15 cellular contexts compared by ENCODE assay signal in genomic region chr17:13843862-13844640, GRCh38.
A peak's percentile ranks its signal among the peaks of the same experiment; 100 is the strongest.
DNase-seq lines count a peak whose midpoint lies in the region; ATAC-seq and TF ChIP-seq lines count a peak whose summit lies in the region.
"Had no signal": no experiment of that assay in that cellular context is flagged by ENCODE, and none has a peak within 500 bp of the region (broad histone marks: within the 10 kb centered on the region; RNA-seq: fewer than 3 reads in every experiment).

No MANE protein-coding gene starts in this region.

- H3K9me3 Mint-ChIP-seq in endothelial cell (ENCODE audit: unreplicated experiment): no peaks in the 10 kb centered on the region
- peaks cover 12% of the 10 kb centered on the region for H3K9me3 Mint-ChIP-seq in neural crest cell

- no peak overlapping the region for H3K4me3 ChIP-seq in HEK293 (ENCODE audit: low read depth, low read length)
- H3K4me3 ChIP-seq: A549 had no signal

- ATAC-seq in HG03354 (IDR thresholded peaks at IDR 0.05; ENCODE audit: poor library complexity, severe bottlenecking, unreplicated experiment): no peak
- no peak for ATAC-seq in HG03439 (IDR thresholded peaks at IDR 0.05; ENCODE audit: unreplicated experiment)
- ATAC-seq: A549 had no signal

- no peak overlapping the region for H3K4me3 Mint-ChIP-seq in endothelial cell (ENCODE audit: unreplicated experiment)
- H3K4me3 Mint-ChIP-seq in neural crest cell: no peak overlapping the region
- H3K4me3 Mint-ChIP-seq: CD8-positive, alpha-beta memory T cell had no signal

- H3K27ac Mint-ChIP-seq in endothelial cell (ENCODE audit: unreplicated experiment) (peak overlapping the region; percentile 37), neural crest cell (ENCODE audit: unreplicated experiment) (peak overlapping the region; percentile 85)

- peaks cover 3% of the 10 kb centered on the region; the same call in 1 of the 2 replicates for H3K4me1 ChIP-seq in HEK293 (ENCODE audit: control insufficient read depth, insufficient read depth, low read length)
- H3K4me1 ChIP-seq: A549, Caco-2 had no signal

- H3K27me3 Mint-ChIP-seq in endothelial cell (ENCODE audit: unreplicated experiment) (peaks cover 1% of the 10 kb centered on the region), neural crest cell (ENCODE audit: low read depth) (no peaks in the 10 kb centered on the region)
- H3K27me3 Mint-ChIP-seq: CD8-positive, alpha-beta memory T cell had no signal

- H3K9me3 ChIP-seq in HEK293 (ENCODE audit: control insufficient read depth, insufficient read depth, low read depth, low read length): peaks cover 2% of the 10 kb centered on the region; the same call in 1 of the 2 replicates
- H3K9me3 ChIP-seq: A549, Caco-2 had no signal

- H3K27ac ChIP-seq in HEK293 (ENCODE audit: extremely low read depth, low read depth, low read length): no peak overlapping the region
- H3K27ac ChIP-seq: A549 had no signal

- CTCF ChIA-PET in HEK293 (lab: Yijun Ruan, JAX): no interaction called here

- H3K4me1 Mint-ChIP-seq in endothelial cell (ENCODE audit: unreplicated experiment) (peaks cover 16% of the 10 kb centered on the region), neural crest cell (peaks cover 14% of the 10 kb centered on the region)
- H3K4me1 Mint-ChIP-seq: CD8-positive, alpha-beta memory T cell had no signal

- no peak for TF ChIP-seq CTCF in HEK293 (tag by site-specific recombination; IDR thresholded peaks at IDR 0.05)
- no peak for TF ChIP-seq CTCF in endothelial cell (IDR thresholded peaks at IDR 0.05; ENCODE audit: unreplicated experiment)
- no peak for TF ChIP-seq CTCF in neural crest cell (conservative IDR thresholded peaks at IDR 0.05)

- H3K36me3 Mint-ChIP-seq in endothelial cell (ENCODE audit: low read depth, unreplicated experiment): no peaks in the 10 kb centered on the region
- peaks cover 10% of the 10 kb centered on the region for H3K36me3 Mint-ChIP-seq in neural crest cell (ENCODE audit: low read depth)

- H3K36me3 ChIP-seq in HEK293 (ENCODE audit: control insufficient read depth in 2 of 2, insufficient read depth in 1 of 2, low read length in 2 of 2): no peaks in the 10 kb centered on the region

- peak; percentile 2 for DNase-seq in amniotic epithelial cell (ENCODE audit: low read depth)
- DNase-seq in endothelial cell (ENCODE audit: low spot score): no peak
- no peak for DNase-seq in neural crest cell (ENCODE audit: low read depth, low spot score)
- DNase-seq in C1 segment of cervical spinal cord (lab: John Stamatoyannopoulos, UW): no peak
- DNase-seq: Caco-2; CD8-positive, alpha-beta memory T cell; DND-41; GF-D8; HCEC 1CT; IMR-90; KBM-7 had no signal

- POLR2A ChIA-PET in HEK293 (lab: Yijun Ruan, JAX): interaction anchor here (0.6 kb wide), 1 partner anchor 457 kb away, joined by 3 read pairs; the partner anchor contains the start of gene HS3ST3B1

TF ChIP-seq in HEK293, 187 proteins besides CTCF, POLR2A, EP300 and RAD21:
- peak; percentile 86 for TF ChIP-seq ATF2 (tag by site-specific recombination; IDR thresholded peaks at IDR 0.05; ENCODE audit: low read depth)
- TF ChIP-seq TSHZ1 (tag by site-specific recombination; IDR thresholded peaks at IDR 0.05; ENCODE audit: borderline replicate concordance): no peak
- TF ChIP-seq ZNF121 (tag by site-specific recombination; IDR thresholded peaks at IDR 0.05): no peak
